20 cellular contexts compared by ENCODE assay signal in genomic region chr9:477146-477545, GRCh38. TPM values are rescaled to one million over a fixed set of nuclear protein-coding genes. Genes with fewer than 3 reads are reported as not detected.
DNase-seq lines count a peak whose midpoint lies in the region; FAIRE-seq and TF ChIP-seq lines count a peak whose summit lies in the region.
"Had no signal": no experiment of that assay in that cellular context is flagged by ENCODE, and none has a peak within 500 bp of the region (broad histone marks: within the 10 kb centered on the region; RNA-seq: fewer than 3 reads in every experiment).

No MANE protein-coding gene starts in this region.

- H2AK5ac ChIP-seq in mesendoderm (ENCODE audit: low read length): no peak overlapping the region

- no peak for DNase-seq in Caco-2
- DNase-seq in M059J (ENCODE audit: low read depth): peak; percentile 16
- peak; percentile 4 for DNase-seq in astrocyte of the hippocampus (ENCODE audit: low read depth, low spot score)
- peak; percentile 24 for DNase-seq in mesendoderm
- no peak for DNase-seq in small intestine
- DNase-seq in endodermal cell: no peak
- no peak for DNase-seq in occipital lobe (lab: John Stamatoyannopoulos, UW)
- no peak for DNase-seq in WERI-Rb-1
- DNase-seq: AML-193; Calu3; CD4-positive, alpha-beta T cell; DMS79 treated with DMSO at 0.1 percent for 48 hours; GF-D8; GOT3; H7; HFFc6 had no signal

- H2BK15ac ChIP-seq in mesendoderm (replicated peaks; ENCODE audit: low read depth): no peak overlapping the region

- H3K27ac Mint-ChIP-seq in Caco-2 (ENCODE audit: unreplicated experiment) (peak overlapping the region; percentile 95), endodermal cell (no peak overlapping the region)
- H3K27ac Mint-ChIP-seq: CD4-positive, alpha-beta T cell; HFFc6 had no signal

- H3K27me3 Mint-ChIP-seq in Caco-2 (ENCODE audit: insufficient read depth, unreplicated experiment) (no peaks in the 10 kb centered on the region), endodermal cell (ENCODE audit: insufficient read depth) (no peaks in the 10 kb centered on the region)
- H3K27me3 Mint-ChIP-seq: CD4-positive, alpha-beta T cell had no signal

- H3K36me3 ChIP-seq in Caco-2 (ENCODE audit: control insufficient read depth, insufficient read depth, low read length): no peaks in the 10 kb centered on the region
- no peaks in the 10 kb centered on the region for H3K36me3 ChIP-seq in mesendoderm (ENCODE audit: control insufficient read depth, insufficient read depth, low read length)
- no peaks in the 10 kb centered on the region for H3K36me3 ChIP-seq in small intestine (ENCODE audit: control insufficient read depth in 2 of 2, insufficient read depth in 2 of 2, low read length in 2 of 2)
- no peaks in the 10 kb centered on the region for H3K36me3 ChIP-seq in endodermal cell (ENCODE audit: control insufficient read depth, insufficient read depth, low read length)
- H3K36me3 ChIP-seq in WERI-Rb-1: no peaks in the 10 kb centered on the region

- no peaks in the 10 kb centered on the region for H3K79me1 ChIP-seq in mesendoderm (ENCODE audit: low read length)

- CTCF ChIA-PET in Caco-2 (lab: Charles Lee): interaction anchor here (0.6 to 0.7 kb wide), 3 partner anchors 18 to 315 kb away, joined by 3 to 4 read pairs (median 4); no protein-coding TSS in a partner anchor

- TF ChIP-seq CTCF in Caco-2 (IDR thresholded peaks at IDR 0.05; ENCODE audit: insufficient read depth in 1 of 2, low read depth in 1 of 2, low read length in 1 of 2, severe bottlenecking in 1 of 2, unreplicated experiment in 1 of 2) (no peak), endodermal cell (conservative IDR thresholded peaks at IDR 0.05) (no peak), WERI-Rb-1 (IDR thresholded peaks at IDR 0.05; ENCODE audit: low read depth, low read length) (no peak)

- peaks cover 16% of the 10 kb centered on the region for H3K36me3 Mint-ChIP-seq in Caco-2 (ENCODE audit: insufficient read depth, unreplicated experiment)
- peaks cover 15% of the 10 kb centered on the region for H3K36me3 Mint-ChIP-seq in endodermal cell (ENCODE audit: low read depth)

- H3K4me2 ChIP-seq in mesendoderm (ENCODE audit: low read length): no peak overlapping the region
- H3K4me2 ChIP-seq: A549 had no signal

- no peak overlapping the region for H3K27ac ChIP-seq in mesendoderm (ENCODE audit: low read depth, low read length)
- no peak overlapping the region for H3K27ac ChIP-seq in small intestine (ENCODE audit: low read depth in 1 of 2, low read length in 1 of 2)
- no peak overlapping the region for H3K27ac ChIP-seq in endodermal cell (ENCODE audit: low read depth, low read length)
- no peak overlapping the region for H3K27ac ChIP-seq in WERI-Rb-1
- H3K27ac ChIP-seq: 22Rv1, A549, C4-2B, HL-60 had no signal

- H4K8ac ChIP-seq in mesendoderm (ENCODE audit: low read depth, low read length): no peak overlapping the region

- H3K9me3 Mint-ChIP-seq in Caco-2 (ENCODE audit: unreplicated experiment) (no peaks in the 10 kb centered on the region), endodermal cell (peaks cover 3% of the 10 kb centered on the region)
- H3K9me3 Mint-ChIP-seq: CD4-positive, alpha-beta T cell; HFFc6 had no signal

- intact Hi-C loops in Caco-2 (cut with micrococcal nuclease; ENCODE audit: unreplicated experiment): no loop called here

- H3K4me3 ChIP-seq in Caco-2 (ENCODE audit: low read depth, low read length) (no peak overlapping the region), mesendoderm (ENCODE audit: low read length) (no peak overlapping the region), small intestine (ENCODE audit: low read depth in 1 of 2, low read length in 2 of 2) (no peak overlapping the region), endodermal cell (ENCODE audit: low read length) (no peak overlapping the region), WERI-Rb-1 (ENCODE audit: low read depth, low read length) (no peak overlapping the region)
- H3K4me3 ChIP-seq: A549 had no signal

- H3K9me3 ChIP-seq in Caco-2 (no peaks in the 10 kb centered on the region), small intestine (ENCODE audit: control insufficient read depth, low read depth) (no peaks in the 10 kb centered on the region), endodermal cell (ENCODE audit: control insufficient read depth, low read length) (peaks cover 3% of the 10 kb centered on the region), WERI-Rb-1 (ENCODE audit: severe bottlenecking) (no peaks in the 10 kb centered on the region)
- H3K9me3 ChIP-seq: A549 had no signal

- H3K4me1 Mint-ChIP-seq in Caco-2 (ENCODE audit: low read depth, unreplicated experiment): peaks cover 52% of the 10 kb centered on the region
- H3K4me1 Mint-ChIP-seq in endodermal cell: peaks cover 11% of the 10 kb centered on the region

- no peak overlapping the region for H3K56ac ChIP-seq in mesendoderm (ENCODE audit: low read length)

- POLR2A ChIA-PET in Caco-2 (lab: Charles Lee): interaction anchor here (0.6 to 1.0 kb wide), 3 partner anchors 19 to 227 kb away, joined by 3 to 12 read pairs (median 11); no protein-coding TSS in a partner anchor

- no peak overlapping the region for H3K4ac ChIP-seq in mesendoderm (ENCODE audit: low read depth, low read length)

- peaks cover 72% of the 10 kb centered on the region for H3K4me1 ChIP-seq in Caco-2
- no peaks in the 10 kb centered on the region for H3K4me1 ChIP-seq in mesendoderm (ENCODE audit: control insufficient read depth, low read depth, low read length)
- H3K4me1 ChIP-seq in small intestine (ENCODE audit: control insufficient read depth in 2 of 2, insufficient read depth in 1 of 2, low read depth in 1 of 2, low read length in 1 of 2): no peaks in the 10 kb centered on the region
- H3K4me1 ChIP-seq in endodermal cell (ENCODE audit: control insufficient read depth, insufficient read depth, low read length): no peaks in the 10 kb centered on the region
- H3K4me1 ChIP-seq: A549 had no signal

- H3K18ac ChIP-seq in mesendoderm (ENCODE audit: low read length): no peak overlapping the region

- H4K5ac ChIP-seq in mesendoderm (ENCODE audit: low read length): no peak overlapping the region

- WGBS in mesendoderm (ENCODE audit: extremely low coverage, insufficient coverage, low lambda C conversion rate): no CpG with 5 or more reads among the region's 1 CpG
- WGBS in small intestine, 3 donors: 95 to 100% (median 98%) methylated on average over 1 of the region's 1 CpG
- 100% methylated on average over 1 of the region's 1 CpG; no CpG with 5 or more reads in 1 of the 2 experiments for WGBS in endodermal cell (ENCODE audit: insufficient coverage in 1 of 2, insufficient read length in 1 of 2), 2 experiments

- H2BK120ac ChIP-seq in mesendoderm (ENCODE audit: low read depth, low read length): no peak overlapping the region

- no peak overlapping the region for H3K23ac ChIP-seq in mesendoderm (ENCODE audit: low read length)

- FAIRE-seq in small intestine (lab: Jason Lieb, UNC): no peak

- no peak overlapping the region for H2BK5ac ChIP-seq in mesendoderm (ENCODE audit: low read length)

- H3K27me3 ChIP-seq in Caco-2 (replicated peaks; ENCODE audit: control insufficient read depth, insufficient read depth, low read length) (no peaks in the 10 kb centered on the region), mesendoderm (ENCODE audit: insufficient read depth, low read length, poor library complexity) (no peaks in the 10 kb centered on the region), small intestine (ENCODE audit: control insufficient read depth in 2 of 2, insufficient read depth in 2 of 2, low read length in 2 of 2) (no peaks in the 10 kb centered on the region), endodermal cell (ENCODE audit: control insufficient read depth, insufficient read depth, low read length, poor library complexity, severe bottlenecking) (no peaks in the 10 kb centered on the region), WERI-Rb-1 (ENCODE audit: insufficient read depth, low read depth, severe bottlenecking) (no peaks in the 10 kb centered on the region)

- no TSS peak for BruUV-seq in Caco-2 (replicated peaks; lab: Mats Ljungman, UMichigan)

- H3K4me3 Mint-ChIP-seq in Caco-2 (ENCODE audit: unreplicated experiment) (peak overlapping the region; percentile 25), endodermal cell (no peak overlapping the region)
- H3K4me3 Mint-ChIP-seq: CD4-positive, alpha-beta T cell; HFFc6 had no signal

- H3K79me2 ChIP-seq in mesendoderm (ENCODE audit: control insufficient read depth, insufficient read depth, low read length): no peaks in the 10 kb centered on the region

- no peak overlapping the region for H3K9ac ChIP-seq in mesendoderm (ENCODE audit: low read length)
- no peak overlapping the region for H3K9ac ChIP-seq in endodermal cell (ENCODE audit: extremely low read depth, low read length, poor library complexity, severe bottlenecking)

RNA-seq across cellular contexts. Expression of gene KANK1, which starts 27.3 kb away (rescaled TPM):
- total RNA-seq in Caco-2 (2022) (51.7 and 58.7 TPM in 2 replicates), endodermal cell (10 to 100 TPM; 29.4 to 42.7 TPM), occipital lobe (7.8 TPM)
- total RNA-seq in M059J (2014; rRNA removed; shearing (Covaris generic)): 33.6 and 55.5 TPM in 2 replicates
- 13.2 TPM for polyA plus RNA-seq in mesendoderm (2013, experiment 1 of 2)
- polyA plus RNA-seq in mesendoderm (2013, experiment 2 of 2): 13.6 TPM
- 10 to 100 TPM; 15.0 to 21.7 (median 15.4) TPM for polyA plus RNA-seq in small intestine
- polyA plus RNA-seq in endodermal cell (2013, experiment 1 of 2): 11.8 TPM
- 11.0 TPM for polyA plus RNA-seq in endodermal cell (2013, experiment 2 of 2)

Comparison
In these comparisons a context has a peak if more than half of its experiments do, and no peak if none do; other contexts are left out.
1. DNase-seq: peak in M059J (single experiment), astrocyte of the hippocampus (single experiment) and mesendoderm (single experiment); none in Caco-2 (0 of 2), small intestine (single experiment), endodermal cell (single experiment), occipital lobe (single experiment) and WERI-Rb-1 (single experiment).